In the genomic region with DNA sequence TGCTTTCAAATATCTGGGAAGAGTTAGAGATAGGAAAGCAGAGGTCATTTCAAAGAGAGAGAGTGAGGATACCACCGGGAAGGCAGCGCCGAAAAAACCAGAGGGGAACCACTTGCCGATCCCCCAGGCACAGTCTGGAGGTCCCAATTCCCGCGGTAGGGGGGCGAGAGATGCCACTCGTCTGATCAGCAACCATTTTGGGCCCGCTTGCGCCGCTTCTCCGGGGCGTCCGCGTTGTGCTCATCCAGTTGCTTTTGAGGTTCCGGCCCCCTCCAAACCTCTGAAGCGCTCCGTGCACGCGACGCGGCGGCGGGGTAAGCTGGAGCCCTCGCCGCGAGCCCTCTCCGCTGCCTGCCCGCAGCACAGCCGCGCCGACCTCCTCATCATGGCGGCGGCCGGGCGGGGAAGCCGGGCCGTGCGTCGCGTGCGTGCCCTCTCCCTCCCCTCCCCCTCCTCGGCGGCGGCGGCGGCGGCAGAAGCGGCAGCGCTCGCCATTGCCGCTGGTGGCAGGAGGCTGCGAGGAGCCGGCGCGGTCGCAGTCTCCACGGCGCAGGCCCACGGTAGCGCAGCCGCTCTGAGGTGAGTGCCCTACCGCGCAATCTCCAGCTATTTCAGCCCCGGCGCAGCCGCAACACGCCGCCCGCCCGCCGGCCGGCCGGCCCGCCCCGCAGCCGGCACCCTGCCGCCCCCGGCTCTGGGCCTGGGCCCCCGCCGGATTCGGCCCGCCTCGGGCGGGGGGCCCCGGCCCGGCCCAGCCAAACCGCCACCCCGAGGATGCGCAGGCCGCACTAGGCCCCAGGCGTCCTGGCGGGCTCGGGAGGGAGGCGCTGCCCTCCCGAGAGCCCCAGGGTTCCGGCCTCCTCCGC, we compare ENCODE assay signal across 8 cellular contexts. TPM values are rescaled to one million over a fixed set of nuclear protein-coding genes. Genes with fewer than 3 reads are reported as not detected.
A peak's percentile ranks its signal among the peaks of the same experiment; 100 is the strongest.
DNase-seq lines count a peak whose midpoint lies in the region; ATAC-seq and TF ChIP-seq lines count a peak whose summit lies in the region.

A gene (plus strand): TSS at position 475 of the 866 bp plus-strand sequence. CDS start 45,632 bp downstream, outside the sequence.

- peak within 1 kb of the TSS; percentile 93 for H3K27ac Mint-ChIP-seq in T-helper 2 cell treated with Interferon-gamma antibody and Interleukin-4, amounts not matched to agents 5 μg/mL and 100 μg/mL, for 36 hours

- peak within 1 kb of the TSS; percentile 97 for H3K4me3 Mint-ChIP-seq in T-helper 2 cell treated with Interferon-gamma antibody and Interleukin-4, amounts not matched to agents 5 μg/mL and 100 μg/mL, for 36 hours

- H3K9me3 ChIP-seq in ascending aorta (no peaks in the 10 kb centered on the region), aorta (ENCODE audit: control insufficient read depth, low read length) (no peaks in the 10 kb centered on the region)

- 0% methylated on average over 75 to 98 of the region's 98 CpGs for WGBS in aorta, 2 donors

- peaks cover 32% of the 10 kb centered on the region for H3K36me3 Mint-ChIP-seq in T-helper 2 cell treated with Interferon-gamma antibody and Interleukin-4, amounts not matched to agents 5 μg/mL and 100 μg/mL, for 36 hours (ENCODE audit: low read depth)

- H3K4me1 ChIP-seq in ascending aorta (peaks cover 6 to 26% of the 10 kb centered on the region in 2 donors), aorta (ENCODE audit: control insufficient read depth in 1 of 2, insufficient read depth in 2 of 2, low read length in 2 of 2) (peaks cover 0 to 2% of the 10 kb centered on the region in 2 donors)

- peak; percentile 22 for TF ChIP-seq CTCF in GM13977 (IDR thresholded peaks at IDR 0.05; ENCODE audit: extremely low read depth, insufficient read depth, missing control alignments)
- TF ChIP-seq CTCF in ascending aorta (IDR thresholded peaks at IDR 0.05) = peak in 2 of 3 experiments; percentile 10 to 39

- intact Hi-C loops in ascending aorta (cut with DNase I) = loop anchor here (2.0 to 5.0 kb wide), 4 partner anchors 179 to 829 kb away; a partner anchor contains a TSS
- intact Hi-C loops in aorta (cut with DNase I) = loop anchor here in 1 of 2 donors (5.0 to 10.0 kb wide), 2 partner anchors 216 to 387 kb away; a partner anchor contains a TSS

- H3K27me3 ChIP-seq in ascending aorta = no peaks in the 10 kb centered on the region
- no peaks in the 10 kb centered on the region for H3K27me3 ChIP-seq in aorta (ENCODE audit: control insufficient read depth in 1 of 2, insufficient read depth in 2 of 2, low read length in 1 of 2)

- in situ Hi-C loops in GM13977 (cut with MboI; ENCODE audit: low pct_unique_long_range_greater_than_20kb, low sequenced_read_pairs, unreplicated experiment) = no loop called here

- H3K36me3 ChIP-seq in ascending aorta (no peaks in the 10 kb centered on the region), aorta (ENCODE audit: control insufficient read depth in 1 of 2, insufficient read depth in 2 of 2, low read length in 1 of 2) (no peaks in the 10 kb centered on the region)

- H3K4me3 ChIP-seq in ascending aorta = peak within 1 kb of the TSS; percentile 69 to 91
- peak within 1 kb of the TSS; percentile 87 to 98 for H3K4me3 ChIP-seq in aorta (ENCODE audit: low read length in 2 of 2)

- H3K27me3 Mint-ChIP-seq in T-helper 2 cell treated with Interferon-gamma antibody and Interleukin-4, amounts not matched to agents 5 μg/mL and 100 μg/mL, for 36 hours (ENCODE audit: low read depth) = no peaks in the 10 kb centered on the region

- ATAC-seq in HG02798 (IDR thresholded peaks at IDR 0.05; ENCODE audit: poor library complexity, unreplicated experiment) (peak; percentile 87), aorta (ENCODE audit: low FRiP score) (peak; percentile 95)

- H3K9me3 Mint-ChIP-seq in T-helper 2 cell treated with Interferon-gamma antibody and Interleukin-4, amounts not matched to agents 5 μg/mL and 100 μg/mL, for 36 hours = no peaks in the 10 kb centered on the region

- DNase-seq in GM13977 (ENCODE audit: low spot score) (peak; percentile 94), NCI-H1694 treated with DMSO at 0.1 percent for 48 hours (lab: John Stamatoyannopoulos, UW) (peak; percentile 72), ascending aorta (ENCODE audit: low spot score in 2 of 2) (peak; percentile 45 to 93), hepatic stellate cell (ENCODE audit: low spot score) (peak; percentile 89), renal cortical epithelial cell (ENCODE audit: low read depth) (peak; percentile 69), aorta (peak; percentile 93 to 96)
- peak; percentile 90 for DNase-seq in T-helper 2 cell treated with Interferon-gamma antibody and Interleukin-4, amounts not matched to agents 5 μg/mL and 100 μg/mL, for 36 hours (ENCODE audit: low spot score)

- H3K27ac ChIP-seq in ascending aorta (peak within 1 kb of the TSS; percentile 93 to 99), aorta (ENCODE audit: low read depth in 1 of 2, low read length in 2 of 2) (peak within 1 kb of the TSS; percentile 73 to 89)

- peaks cover 45% of the 10 kb centered on the region for H3K4me1 Mint-ChIP-seq in T-helper 2 cell treated with Interferon-gamma antibody and Interleukin-4, amounts not matched to agents 5 μg/mL and 100 μg/mL, for 36 hours (ENCODE audit: low read depth)

RNA-seq across cellular contexts. Expression of the gene that starts here (rescaled TPM):
- 3.1 TPM for total RNA-seq in ascending aorta
- 10.9 and 20.8 TPM in 2 replicates for total RNA-seq in renal cortical epithelial cell
- total RNA-seq in aorta = 10 to 100 TPM; 19.4 to 23.4 TPM
- polyA plus RNA-seq in aorta = 1 to 10 TPM; 4.9 to 9.2 TPM

Comparison
In these comparisons a context has a peak if more than half of its experiments do, and no peak if none do; other contexts are left out.
1. Peak in every context shown above with its lines: DNase-seq, ATAC-seq, H3K4me3 ChIP-seq and H3K27ac ChIP-seq.